In genomic region chr22:43015677-43016042, GRCh38 we compare ENCODE assay signal across 8 cellular contexts. TPM values are rescaled to one million over a fixed set of nuclear protein-coding genes. Genes with fewer than 3 reads are reported as not detected.
DNase-seq lines count a peak whose midpoint lies in the region; ATAC-seq, FAIRE-seq and TF ChIP-seq lines count a peak whose summit lies in the region.

No MANE protein-coding gene starts in this region.

- TF ChIP-seq CTCF in glutamatergic neuron (IDR thresholded peaks at IDR 0.05; ENCODE audit: partially characterized antibody, unreplicated experiment) (no peak), D721Med (IDR thresholded peaks at IDR 0.05; ENCODE audit: insufficient read depth, missing control alignments) (no peak)

- no peaks in the 10 kb centered on the region for H3K36me3 ChIP-seq in HAP-1 (replicated peaks)

- H3K27ac Mint-ChIP-seq in T-helper 17 cell = peak overlapping the region; percentile 94
- H3K27ac Mint-ChIP-seq in glutamatergic neuron (ENCODE audit: unreplicated experiment) = no peak overlapping the region

- peaks cover 17% of the 10 kb centered on the region for H3K4me1 ChIP-seq in HAP-1

- no peaks in the 10 kb centered on the region for H3K27me3 ChIP-seq in HAP-1 (ENCODE audit: low read depth)

- no peaks in the 10 kb centered on the region for H3K27me3 Mint-ChIP-seq in T-helper 17 cell
- peaks cover 7% of the 10 kb centered on the region for H3K27me3 Mint-ChIP-seq in glutamatergic neuron (ENCODE audit: unreplicated experiment)

- H3K4me3 Mint-ChIP-seq in T-helper 17 cell = peak overlapping the region; percentile 98
- peak overlapping the region; percentile 90 for H3K4me3 Mint-ChIP-seq in glutamatergic neuron (ENCODE audit: unreplicated experiment)

- TF ChIP-seq POLR2A in GM12892 (IDR thresholded peaks at IDR 0.05; ENCODE audit: low read depth, low read length) = no peak

- H3K4me3 ChIP-seq in HAP-1 (peak overlapping the region; percentile 70), skeletal muscle cell (ENCODE audit: low read depth, low read length) (peak overlapping the region; percentile 87)

- ATAC-seq in T-helper 17 cell = no peak

- H3K4me1 Mint-ChIP-seq in T-helper 17 cell (peaks cover 23% of the 10 kb centered on the region), glutamatergic neuron (ENCODE audit: low read depth, unreplicated experiment) (peaks cover 8% of the 10 kb centered on the region)

- H3K36me3 Mint-ChIP-seq in T-helper 17 cell (ENCODE audit: low read depth) = no peaks in the 10 kb centered on the region
- no peaks in the 10 kb centered on the region for H3K36me3 Mint-ChIP-seq in glutamatergic neuron (ENCODE audit: unreplicated experiment)

- DNase-seq in HAP-1 (ENCODE audit: low spot score in 2 of 2) (no peak), T-helper 17 cell (no peak), glutamatergic neuron (no peak), skeletal muscle cell (ENCODE audit: low read depth) (no peak), NCI-H2196 treated with DMSO at 0.1 percent for 48 hours (lab: John Stamatoyannopoulos, UW; ENCODE audit: unreplicated experiment) (no peak), GM12892 (ENCODE audit: insufficient read length) (no peak), HuH-7.5 (ENCODE audit: low spot score) (no peak), D721Med (ENCODE audit: insufficient read length, low spot score) (no peak)

- FAIRE-seq in GM12892 (lab: Jason Lieb, UNC) = no peak
- no peak for FAIRE-seq in D721Med (lab: Jason Lieb, UNC)

- H3K9me3 ChIP-seq in HAP-1 = no peaks in the 10 kb centered on the region
- no peaks in the 10 kb centered on the region for H3K9me3 ChIP-seq in T-helper 17 cell (ENCODE audit: control insufficient read depth, low read length, poor library complexity, severe bottlenecking)

- in situ Hi-C loops in HAP-1 (cut with MboI; ENCODE audit: low sequenced_read_pairs) = no loop called here

- H3K9me3 Mint-ChIP-seq in glutamatergic neuron (ENCODE audit: unreplicated experiment) = peaks cover 11% of the 10 kb centered on the region

RNA-seq across cellular contexts. Expression of gene PACSIN2, which starts 0.7 kb away (rescaled TPM):
- total RNA-seq in T-helper 17 cell (10 to 100 TPM; 36.8 to 61.3 TPM), glutamatergic neuron (ENCODE audit: unreplicated experiment) (47.3 TPM)
- 32.2 TPM for polyA plus RNA-seq in GM12892 (2012; ENCODE audit: missing spikeins)
